ENCODE assay signal across 8 cellular contexts in genomic region chr2:204019572-204020501, GRCh38.
DNase-seq lines count a peak whose midpoint lies in the region; ATAC-seq and TF ChIP-seq lines count a peak whose summit lies in the region.

No MANE protein-coding gene starts in this region.

- H3K4me3 ChIP-seq in thyroid gland (replicated peaks in 1 of 3) = no peak overlapping the region

- intact Hi-C loops in thyroid gland (cut with DNase I) = no loop called here

- no peak for TF ChIP-seq CTCF in thyroid gland (IDR thresholded peaks at IDR 0.05)

- peak; percentile 69 to 74 for DNase-seq in activated CD4-positive, alpha-beta T cell treated with anti-CD3 and anti-CD28 coated beads, Interleukin-2, amount 50 U/mL, for 48 hours
- DNase-seq in myocyte (ENCODE audit: low read depth) (peak; percentile 62), NCI-H82 (lab: John Stamatoyannopoulos, UW) (no peak), NCI-H345 treated with DMSO at 0.1 percent for 48 hours (lab: John Stamatoyannopoulos, UW; ENCODE audit: unreplicated experiment) (no peak), thyroid gland (no peak), caudate nucleus (lab: John Stamatoyannopoulos, UW) (no peak)

- no peak for TF ChIP-seq POLR2A in thyroid gland (IDR thresholded peaks at IDR 0.05)

- H3K36me3 ChIP-seq in thyroid gland = no peaks in the 10 kb centered on the region

- 90 to 92% methylated on average over 6 of the region's 6 CpGs for WGBS in thyroid gland, 2 donors

- H3K27me3 ChIP-seq in thyroid gland = no peaks in the 10 kb centered on the region

- H3K4me1 ChIP-seq in thyroid gland = no peaks in the 10 kb centered on the region

- H3K27ac ChIP-seq in thyroid gland = no peak overlapping the region
- H3K27ac ChIP-seq in caudate nucleus (ENCODE audit: low read depth, low read length) = no peak overlapping the region

- ATAC-seq in GM18502 (IDR thresholded peaks at IDR 0.05; ENCODE audit: poor library complexity, unreplicated experiment) = peak; percentile 79
- ATAC-seq in HG02642 (IDR thresholded peaks at IDR 0.05; ENCODE audit: poor library complexity, unreplicated experiment) = peak; percentile 65

- no peaks in the 10 kb centered on the region for H3K9me3 ChIP-seq in thyroid gland

Comparison
In these comparisons a context has a peak if more than half of its experiments do, and no peak if none do; other contexts are left out.
1. DNase-seq: peak in activated CD4-positive, alpha-beta T cell treated with anti-CD3 and anti-CD28 coated beads, Interleukin-2, amount 50 U/mL, for 48 hours (2 of 2) and myocyte (single experiment); none in NCI-H82 (single experiment), NCI-H345 treated with DMSO at 0.1 percent for 48 hours (single experiment), thyroid gland (0 of 2) and caudate nucleus (0 of 61).